In genomic region chr19:56668676-56669075, GRCh38 we compare ENCODE assay signal across 29 cellular contexts. TPM values are rescaled to one million over a fixed set of nuclear protein-coding genes. Genes with fewer than 3 reads are reported as not detected.
"Had no signal": no experiment of that assay in that cellular context is flagged by ENCODE, and none has a peak within 500 bp of the region (broad histone marks: within the 10 kb centered on the region; RNA-seq: fewer than 3 reads in every experiment).

No MANE protein-coding gene starts in this region.

- H3K9ac ChIP-seq: parathyroid adenoma had no signal

- DNase-seq: naive thymus-derived CD8-positive, alpha-beta T cell; nephron progenitor cell; nucleus accumbens; ovary; posterior cingulate gyrus; psoas muscle; right cardiac atrium; right lobe of liver; sigmoid colon; small intestine; stimulated activated CD4-positive, alpha-beta T cell treated with anti-CD3 and anti-CD28 coated beads, Interleukin-15, amount 100 ng/mL, for 24 hours; stimulated activated CD4-positive, alpha-beta T cell treated with anti-CD3 and anti-CD28 coated beads, Interleukin-2, amount 100 ng/mL, for 24 hours; stimulated activated CD4-positive, alpha-beta T cell treated with anti-CD3 and anti-CD28 coated beads, Interleukin-2, amount 100 ng/mL, for 48 hours; stimulated activated CD4-positive, alpha-beta T cell treated with anti-CD3 and anti-CD28 coated beads, Interleukin-4, amount 100 ng/mL, for 24 hours; stimulated activated naive B cell treated with anti-CD40 and anti-IgM and Interleukin-4, amounts not matched to agents 10 μg/mL and 1 μg/mL and 100 μg/mL, for 72 hours; stimulated activated naive CD4-positive, alpha-beta T cell treated with Interleukin-2 at 50 U/mL for 16 hours; stomach; thyroid gland; trophoblast cell; upper lobe of left lung; uterus had no signal

- ATAC-seq: naive thymus-derived CD8-positive, alpha-beta T cell; natural killer cell treated with Interleukin-12 subunit alpha and Interleukin-12 subunit beta and Interleukin-15 and Interleukin-18, amount 100 ng/mL, for 72 hours; psoas muscle; right cardiac atrium; right lobe of liver; stimulated activated effector memory CD8-positive, alpha-beta T cell treated with anti-CD3 and anti-CD28 coated beads, Interleukin-12 subunit alpha, Interleukin-12 subunit beta, amount 100 ng/mL, for 72 hours; stimulated activated naive B cell treated with anti-CD40 and anti-IgM and Interleukin-4, amounts not matched to agents 10 μg/mL and 1 μg/mL and 100 μg/mL, for 72 hours had no signal

- H3K4me3 ChIP-seq: ovary, psoas muscle, right lobe of liver, sigmoid colon, stomach, thoracic aorta, thyroid gland, tibial nerve, upper lobe of left lung, uterus had no signal

- H3K27ac ChIP-seq: neutrophil, ovary, parathyroid adenoma, psoas muscle, right lobe of liver, sigmoid colon, stomach, thoracic aorta, thyroid gland, tibial nerve, upper lobe of left lung, uterus had no signal

- H3K27me3 ChIP-seq: neutrophil, ovary, right lobe of liver, sigmoid colon, stomach, thyroid gland, tibial nerve, upper lobe of left lung, uterus had no signal

- H3K79me2 ChIP-seq: parathyroid adenoma had no signal

- H3K36me3 ChIP-seq: neutrophil, ovary, right lobe of liver, uterus had no signal

- H2AFZ ChIP-seq: parathyroid adenoma had no signal

- H3K4me1 ChIP-seq: psoas muscle, right lobe of liver had no signal

- H3K9me3 ChIP-seq: ovary, right lobe of liver, thoracic aorta, thyroid gland, uterus had no signal

RNA-seq across cellular contexts. Expression of gene ZNF835, which starts 2.9 kb away (rescaled TPM):
- total RNA-seq: neural crest cell had no signal

RNA-seq across cellular contexts. Expression of gene SMIM17, which starts 25.7 kb away (rescaled TPM):
- total RNA-seq: naive thymus-derived CD8-positive, alpha-beta T cell; natural killer cell treated with Interleukin-12 subunit alpha and Interleukin-12 subunit beta and Interleukin-15 and Interleukin-18, amount 100 ng/mL, for 72 hours; psoas muscle; right lobe of liver; subcutaneous adipose tissue; thyroid gland had no signal
